Comparison of ENCODE assay signal across 1 cellular context in genomic region chr10:131897297-131897899, GRCh38.
TF ChIP-seq lines count a peak whose summit lies in the region.

No MANE protein-coding gene starts in this region.

TF ChIP-seq in K562, 482 proteins besides CTCF, POLR2A, EP300 and RAD21 (continued from another document and continues in another):
- TF ChIP-seq SMAD4 (CRISPR knock-in tag; conservative IDR thresholded peaks at IDR 0.05) (peak; percentile 82), ZFP30 (CRISPR knock-in tag; IDR thresholded peaks at IDR 0.05; ENCODE audit: borderline replicate concordance) (no peak), CXXC5 (CRISPR knock-in tag; IDR thresholded peaks at IDR 0.05) (peak; percentile 72), HEY1 (CRISPR knock-in tag; IDR thresholded peaks at IDR 0.05; ENCODE audit: borderline replicate concordance) (no peak), FOXK2 (conservative IDR thresholded peaks at IDR 0.05 in 1 of 2, IDR thresholded peaks at IDR 0.05 in 1 of 2; ENCODE audit: low read depth in 2 of 2) (peak; percentile 88 to 92), CHD2 (IDR thresholded peaks at IDR 0.05; ENCODE audit: low read depth, low read length) (0 out of 2 replicates have a peak, but pooled peaks have one; percentile 19), EWSR1 (IDR thresholded peaks at IDR 0.05; ENCODE audit: borderline replicate concordance, low read depth, partially characterized antibody) (no peak), MLX (CRISPR knock-in tag; conservative IDR thresholded peaks at IDR 0.05) (no peak), HSF4 (CRISPR knock-in tag; IDR thresholded peaks at IDR 0.05; ENCODE audit: borderline replicate concordance) (no peak), ESRRA (IDR thresholded peaks at IDR 0.05; ENCODE audit: borderline replicate concordance, low read depth) (peak; percentile 92; the same call in 1 of the 2 replicates), LEF1 (IDR thresholded peaks at IDR 0.05) (peak; percentile 92), SRSF3 (IDR thresholded peaks at IDR 0.05; ENCODE audit: insufficient read depth, low read length) (no peak), PRDM10 (IDR thresholded peaks at IDR 0.05; ENCODE audit: partially characterized antibody) (no peak), ELF4 (CRISPR knock-in tag; IDR thresholded peaks at IDR 0.05) (no peak), IRF2 (CRISPR knock-in tag; IDR thresholded peaks at IDR 0.05) (no peak), RBM39 (optimal IDR thresholded peaks at IDR 0.05; ENCODE audit: low read depth, low read length) (no peak), MAZ (CRISPR knock-in tag; conservative IDR thresholded peaks at IDR 0.05 in 1 of 2, IDR thresholded peaks at IDR 0.05 in 1 of 2) (peak; percentile 62 to 80), SMARCB1 (IDR thresholded peaks at IDR 0.05; ENCODE audit: insufficient read length, low read depth) (no peak), CREBBP (IDR thresholded peaks at IDR 0.05; ENCODE audit: low read depth, low read length) (no peak), ZNF584 (CRISPR knock-in tag; IDR thresholded peaks at IDR 0.05; ENCODE audit: low read depth) (0 out of 2 replicates have a peak, but pooled peaks have one; percentile 18), MTA1 (IDR thresholded peaks at IDR 0.05; ENCODE audit: borderline replicate concordance) (no peak), MTF1 (CRISPR knock-in tag; IDR thresholded peaks at IDR 0.05; ENCODE audit: borderline replicate concordance) (no peak), ZNF561 (CRISPR knock-in tag; conservative IDR thresholded peaks at IDR 0.05) (no peak), PCBP1 (IDR thresholded peaks at IDR 0.05; ENCODE audit: low read depth, low read length, poor library complexity, severe bottlenecking) (no peak), MEIS2 (IDR thresholded peaks at IDR 0.05; ENCODE audit: partially characterized antibody) (peak; percentile 49), KAT8 (IDR thresholded peaks at IDR 0.05; ENCODE audit: low read depth) (no peak), ZNF76 (CRISPR knock-in tag; IDR thresholded peaks at IDR 0.05; ENCODE audit: borderline replicate concordance) (no peak), RBBP5 (IDR thresholded peaks at IDR 0.05; ENCODE audit: borderline replicate concordance, insufficient read depth, low read length, poor library complexity, severe bottlenecking) (peak; percentile 93), GTF2F1 (IDR thresholded peaks at IDR 0.05; ENCODE audit: low read depth, low read length) (peak; percentile 76; the same call in 1 of the 2 replicates), SREBF2 (CRISPR knock-in tag; IDR thresholded peaks at IDR 0.05) (no peak), SUPT5H (IDR thresholded peaks at IDR 0.05) (peak; percentile 79), SMAD1 (IDR thresholded peaks at IDR 0.05; ENCODE audit: low read depth, low read length, partially characterized antibody) (peak; percentile 84), CREB1 (IDR thresholded peaks at IDR 0.05) (no peak), CREB1 (CRISPR knock-in tag; IDR thresholded peaks at IDR 0.05) (peak; percentile 40; the same call in 1 of the 2 replicates), CREB3L1 (IDR thresholded peaks at IDR 0.05; ENCODE audit: borderline replicate concordance, low read depth) (peak; percentile 41; the same call in 1 of the 2 replicates), HIVEP1 (CRISPR knock-in tag; IDR thresholded peaks at IDR 0.05) (0 out of 2 replicates have a peak, but pooled peaks have one; percentile 53), POLR2AphosphoS2 (IDR thresholded peaks at IDR 0.05; ENCODE audit: low read length) (peak; percentile 45; the same call in 1 of the 2 replicates), NFE2L1 (tag; IDR thresholded peaks at IDR 0.05; ENCODE audit: borderline replicate concordance, low read depth) (no peak), BACH1 (tag; IDR thresholded peaks at IDR 0.05) (no peak), ZNF354B (CRISPR knock-in tag; IDR thresholded peaks at IDR 0.05) (no peak), ZNF263 (CRISPR knock-in tag; IDR thresholded peaks at IDR 0.05; ENCODE audit: borderline replicate concordance) (no peak), ZNF655 (CRISPR knock-in tag; IDR thresholded peaks at IDR 0.05) (no peak), ZNF766 (CRISPR knock-in tag; conservative IDR thresholded peaks at IDR 0.05) (peak; percentile 85), RHOXF2B (CRISPR knock-in tag; conservative IDR thresholded peaks at IDR 0.05) (no peak), NFATC3 (IDR thresholded peaks at IDR 0.05) (no peak)
- TF ChIP-seq, protein P1, sequence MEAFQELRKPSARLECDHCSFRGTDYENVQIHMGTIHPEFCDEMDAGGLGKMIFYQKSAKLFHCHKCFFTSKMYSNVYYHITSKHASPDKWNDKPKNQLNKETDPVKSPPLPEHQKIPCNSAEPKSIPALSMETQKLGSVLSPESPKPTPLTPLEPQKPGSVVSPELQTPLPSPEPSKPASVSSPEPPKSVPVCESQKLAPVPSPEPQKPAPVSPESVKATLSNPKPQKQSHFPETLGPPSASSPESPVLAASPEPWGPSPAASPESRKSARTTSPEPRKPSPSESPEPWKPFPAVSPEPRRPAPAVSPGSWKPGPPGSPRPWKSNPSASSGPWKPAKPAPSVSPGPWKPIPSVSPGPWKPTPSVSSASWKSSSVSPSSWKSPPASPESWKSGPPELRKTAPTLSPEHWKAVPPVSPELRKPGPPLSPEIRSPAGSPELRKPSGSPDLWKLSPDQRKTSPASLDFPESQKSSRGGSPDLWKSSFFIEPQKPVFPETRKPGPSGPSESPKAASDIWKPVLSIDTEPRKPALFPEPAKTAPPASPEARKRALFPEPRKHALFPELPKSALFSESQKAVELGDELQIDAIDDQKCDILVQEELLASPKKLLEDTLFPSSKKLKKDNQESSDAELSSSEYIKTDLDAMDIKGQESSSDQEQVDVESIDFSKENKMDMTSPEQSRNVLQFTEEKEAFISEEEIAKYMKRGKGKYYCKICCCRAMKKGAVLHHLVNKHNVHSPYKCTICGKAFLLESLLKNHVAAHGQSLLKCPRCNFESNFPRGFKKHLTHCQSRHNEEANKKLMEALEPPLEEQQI (IDR thresholded peaks at IDR 0.05): no peak
- TF ChIP-seq, protein P2, sequence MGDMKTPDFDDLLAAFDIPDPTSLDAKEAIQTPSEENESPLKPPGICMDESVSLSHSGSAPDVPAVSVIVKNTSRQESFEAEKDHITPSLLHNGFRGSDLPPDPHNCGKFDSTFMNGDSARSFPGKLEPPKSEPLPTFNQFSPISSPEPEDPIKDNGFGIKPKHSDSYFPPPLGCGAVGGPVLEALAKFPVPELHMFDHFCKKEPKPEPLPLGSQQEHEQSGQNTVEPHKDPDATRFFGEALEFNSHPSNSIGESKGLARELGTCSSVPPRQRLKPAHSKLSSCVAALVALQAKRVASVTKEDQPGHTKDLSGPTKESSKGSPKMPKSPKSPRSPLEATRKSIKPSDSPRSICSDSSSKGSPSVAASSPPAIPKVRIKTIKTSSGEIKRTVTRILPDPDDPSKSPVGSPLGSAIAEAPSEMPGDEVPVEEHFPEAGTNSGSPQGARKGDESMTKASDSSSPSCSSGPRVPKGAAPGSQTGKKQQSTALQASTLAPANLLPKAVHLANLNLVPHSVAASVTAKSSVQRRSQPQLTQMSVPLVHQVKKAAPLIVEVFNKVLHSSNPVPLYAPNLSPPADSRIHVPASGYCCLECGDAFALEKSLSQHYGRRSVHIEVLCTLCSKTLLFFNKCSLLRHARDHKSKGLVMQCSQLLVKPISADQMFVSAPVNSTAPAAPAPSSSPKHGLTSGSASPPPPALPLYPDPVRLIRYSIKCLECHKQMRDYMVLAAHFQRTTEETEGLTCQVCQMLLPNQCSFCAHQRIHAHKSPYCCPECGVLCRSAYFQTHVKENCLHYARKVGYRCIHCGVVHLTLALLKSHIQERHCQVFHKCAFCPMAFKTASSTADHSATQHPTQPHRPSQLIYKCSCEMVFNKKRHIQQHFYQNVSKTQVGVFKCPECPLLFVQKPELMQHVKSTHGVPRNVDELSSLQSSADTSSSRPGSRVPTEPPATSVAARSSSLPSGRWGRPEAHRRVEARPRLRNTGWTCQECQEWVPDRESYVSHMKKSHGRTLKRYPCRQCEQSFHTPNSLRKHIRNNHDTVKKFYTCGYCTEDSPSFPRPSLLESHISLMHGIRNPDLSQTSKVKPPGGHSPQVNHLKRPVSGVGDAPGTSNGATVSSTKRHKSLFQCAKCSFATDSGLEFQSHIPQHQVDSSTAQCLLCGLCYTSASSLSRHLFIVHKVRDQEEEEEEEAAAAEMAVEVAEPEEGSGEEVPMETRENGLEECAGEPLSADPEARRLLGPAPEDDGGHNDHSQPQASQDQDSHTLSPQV (IDR thresholded peaks at IDR 0.05): peak; percentile 58
- TF ChIP-seq, protein P3, sequence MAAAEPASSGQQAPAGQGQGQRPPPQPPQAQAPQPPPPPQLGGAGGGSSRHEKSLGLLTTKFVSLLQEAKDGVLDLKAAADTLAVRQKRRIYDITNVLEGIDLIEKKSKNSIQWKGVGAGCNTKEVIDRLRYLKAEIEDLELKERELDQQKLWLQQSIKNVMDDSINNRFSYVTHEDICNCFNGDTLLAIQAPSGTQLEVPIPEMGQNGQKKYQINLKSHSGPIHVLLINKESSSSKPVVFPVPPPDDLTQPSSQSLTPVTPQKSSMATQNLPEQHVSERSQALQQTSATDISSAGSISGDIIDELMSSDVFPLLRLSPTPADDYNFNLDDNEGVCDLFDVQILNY (CRISPR knock-in tag; IDR thresholded peaks at IDR 0.05): no peak
- TF ChIP-seq, protein P4, sequence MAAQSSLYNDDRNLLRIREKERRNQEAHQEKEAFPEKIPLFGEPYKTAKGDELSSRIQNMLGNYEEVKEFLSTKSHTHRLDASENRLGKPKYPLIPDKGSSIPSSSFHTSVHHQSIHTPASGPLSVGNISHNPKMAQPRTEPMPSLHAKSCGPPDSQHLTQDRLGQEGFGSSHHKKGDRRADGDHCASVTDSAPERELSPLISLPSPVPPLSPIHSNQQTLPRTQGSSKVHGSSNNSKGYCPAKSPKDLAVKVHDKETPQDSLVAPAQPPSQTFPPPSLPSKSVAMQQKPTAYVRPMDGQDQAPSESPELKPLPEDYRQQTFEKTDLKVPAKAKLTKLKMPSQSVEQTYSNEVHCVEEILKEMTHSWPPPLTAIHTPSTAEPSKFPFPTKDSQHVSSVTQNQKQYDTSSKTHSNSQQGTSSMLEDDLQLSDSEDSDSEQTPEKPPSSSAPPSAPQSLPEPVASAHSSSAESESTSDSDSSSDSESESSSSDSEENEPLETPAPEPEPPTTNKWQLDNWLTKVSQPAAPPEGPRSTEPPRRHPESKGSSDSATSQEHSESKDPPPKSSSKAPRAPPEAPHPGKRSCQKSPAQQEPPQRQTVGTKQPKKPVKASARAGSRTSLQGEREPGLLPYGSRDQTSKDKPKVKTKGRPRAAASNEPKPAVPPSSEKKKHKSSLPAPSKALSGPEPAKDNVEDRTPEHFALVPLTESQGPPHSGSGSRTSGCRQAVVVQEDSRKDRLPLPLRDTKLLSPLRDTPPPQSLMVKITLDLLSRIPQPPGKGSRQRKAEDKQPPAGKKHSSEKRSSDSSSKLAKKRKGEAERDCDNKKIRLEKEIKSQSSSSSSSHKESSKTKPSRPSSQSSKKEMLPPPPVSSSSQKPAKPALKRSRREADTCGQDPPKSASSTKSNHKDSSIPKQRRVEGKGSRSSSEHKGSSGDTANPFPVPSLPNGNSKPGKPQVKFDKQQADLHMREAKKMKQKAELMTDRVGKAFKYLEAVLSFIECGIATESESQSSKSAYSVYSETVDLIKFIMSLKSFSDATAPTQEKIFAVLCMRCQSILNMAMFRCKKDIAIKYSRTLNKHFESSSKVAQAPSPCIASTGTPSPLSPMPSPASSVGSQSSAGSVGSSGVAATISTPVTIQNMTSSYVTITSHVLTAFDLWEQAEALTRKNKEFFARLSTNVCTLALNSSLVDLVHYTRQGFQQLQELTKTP (IDR thresholded peaks at IDR 0.05; ENCODE audit: low read depth in 1 of 2, partially characterized antibody in 2 of 2): peak in 1 of 2 experiments; percentile 82
